ENCODE assay signal across 9 cellular contexts in the genomic region with DNA sequence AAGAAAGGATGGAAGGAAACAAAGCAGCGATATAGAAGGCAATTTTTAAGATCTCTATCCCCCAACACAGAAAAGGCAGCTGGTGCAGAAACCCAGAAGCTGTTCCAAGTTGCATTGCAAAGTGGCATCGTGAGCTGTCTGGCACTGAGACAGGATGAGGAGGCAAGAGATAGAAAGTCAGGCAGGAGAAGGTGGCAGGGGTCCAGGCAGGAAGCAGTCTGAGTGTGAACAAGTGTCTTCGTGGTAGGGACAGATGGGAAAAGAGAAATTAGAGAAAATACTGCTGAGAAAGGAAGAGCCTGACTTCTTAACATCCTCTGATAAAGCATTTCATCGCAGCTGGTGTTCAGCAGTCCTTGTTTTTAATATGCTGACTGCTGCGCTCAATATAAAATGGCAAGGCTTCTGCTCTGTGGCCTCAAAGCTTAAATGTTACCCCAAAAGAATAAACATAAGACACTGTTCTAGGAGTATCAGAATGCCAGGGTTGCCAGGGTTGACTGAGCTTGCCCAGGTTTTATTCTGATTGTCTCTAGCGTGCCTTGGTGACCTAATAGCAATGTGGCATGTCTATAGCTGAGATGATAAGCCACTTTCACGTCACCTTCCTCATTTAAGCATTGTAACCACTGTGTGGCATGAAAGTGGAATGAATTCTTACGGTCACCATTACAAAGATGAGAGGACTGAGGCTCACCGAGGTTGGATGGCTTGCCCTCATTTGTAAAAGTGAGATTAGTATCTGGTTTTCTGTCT.
A peak's percentile ranks its signal among the peaks of the same experiment; 100 is the strongest.
DNase-seq lines count a peak whose midpoint lies in the region; ATAC-seq and TF ChIP-seq lines count a peak whose summit lies in the region.
"Had no signal": no experiment of that assay in that cellular context is flagged by ENCODE, and none has a peak within 500 bp of the region (broad histone marks: within the 10 kb centered on the region; RNA-seq: fewer than 3 reads in every experiment).

No MANE protein-coding gene starts in this region.

- H3K4me3 ChIP-seq in fibroblast of mammary gland (ENCODE audit: control insufficient read depth, low read depth, low read length), result no peak overlapping the region
- no peak overlapping the region for H3K4me3 ChIP-seq in CD8-positive, alpha-beta T cell (ENCODE audit: low read depth, low read length)

- peaks cover 8% of the 10 kb centered on the region for H3K4me1 Mint-ChIP-seq in osteocyte (ENCODE audit: unreplicated experiment)
- no peaks in the 10 kb centered on the region for H3K4me1 Mint-ChIP-seq in CD8-positive, alpha-beta T cell (ENCODE audit: low read depth)

- H3K27ac Mint-ChIP-seq in osteocyte (ENCODE audit: unreplicated experiment), result peak overlapping the region; percentile 52
- H3K27ac Mint-ChIP-seq in CD8-positive, alpha-beta T cell, result no peak overlapping the region
- H3K27ac Mint-ChIP-seq: dendritic cell treated with granulocyte-macrophage colony-stimulating factor and Interleukin-4, amounts not matched to agents 40 ng/mL and 50 ng/mL, for 4 days had no signal

- DNase-seq in C1 segment of cervical spinal cord (lab: John Stamatoyannopoulos, UW), result peak in 12 of 14 donors; percentile 3 to 86 (median 15)
- peak; percentile 93 to 97 for DNase-seq in NCI-H446 (lab: John Stamatoyannopoulos, UW)
- DNase-seq in fibroblast of mammary gland (ENCODE audit: low read depth), result peak; percentile 13
- no peak for DNase-seq in osteocyte (ENCODE audit: extremely low spot score, unreplicated experiment)
- no peak for DNase-seq in central memory CD4-positive, alpha-beta T cell
- DNase-seq in CD8-positive, alpha-beta T cell, result no peak
- no peak for DNase-seq in cortex of kidney (lab: John Stamatoyannopoulos, UW)

- H3K9me3 Mint-ChIP-seq in osteocyte (ENCODE audit: unreplicated experiment), result no peaks in the 10 kb centered on the region
- no peaks in the 10 kb centered on the region for H3K9me3 Mint-ChIP-seq in CD8-positive, alpha-beta T cell
- H3K9me3 Mint-ChIP-seq: dendritic cell treated with granulocyte-macrophage colony-stimulating factor and Interleukin-4, amounts not matched to agents 40 ng/mL and 50 ng/mL, for 4 days had no signal

- H3K36me3 ChIP-seq in CD8-positive, alpha-beta T cell (ENCODE audit: insufficient read depth, low read length), result no peaks in the 10 kb centered on the region

- H3K27me3 ChIP-seq in CD8-positive, alpha-beta T cell (ENCODE audit: insufficient read depth, low read length), result peaks cover 4% of the 10 kb centered on the region

- ATAC-seq in GM19324 (IDR thresholded peaks at IDR 0.05; ENCODE audit: low FRiP score, unreplicated experiment), result no peak
- ATAC-seq in CD8-positive, alpha-beta T cell, result no peak

- H3K9me3 ChIP-seq in CD8-positive, alpha-beta T cell (ENCODE audit: low read length), result no peaks in the 10 kb centered on the region

- H3K4me3 Mint-ChIP-seq in osteocyte (ENCODE audit: unreplicated experiment), result no peak overlapping the region
- no peak overlapping the region for H3K4me3 Mint-ChIP-seq in CD8-positive, alpha-beta T cell
- H3K4me3 Mint-ChIP-seq: dendritic cell treated with granulocyte-macrophage colony-stimulating factor and Interleukin-4, amounts not matched to agents 40 ng/mL and 50 ng/mL, for 4 days had no signal

- no peak for TF ChIP-seq CTCF in fibroblast of mammary gland (conservative IDR thresholded peaks at IDR 0.05; ENCODE audit: control insufficient read depth, insufficient read depth, low read depth, low read length)
- no peak for TF ChIP-seq CTCF in osteocyte (IDR thresholded peaks at IDR 0.05)
- no peak for TF ChIP-seq CTCF in CD8-positive, alpha-beta T cell (IDR thresholded peaks at IDR 0.05)

- intact Hi-C loops in CD8-positive, alpha-beta T cell (cut with DNase I, micrococcal nuclease), result no loop called here

- CTCF ChIA-PET in CD8-positive, alpha-beta T cell (lab: Charles Lee), result no interaction called here

- POLR2A ChIA-PET in CD8-positive, alpha-beta T cell (lab: Charles Lee), result no interaction called here

- H3K4me1 ChIP-seq in CD8-positive, alpha-beta T cell (ENCODE audit: insufficient read depth, low read length), result no peaks in the 10 kb centered on the region

- no peaks in the 10 kb centered on the region for H3K27me3 Mint-ChIP-seq in osteocyte (ENCODE audit: unreplicated experiment)
- peaks cover 3% of the 10 kb centered on the region for H3K27me3 Mint-ChIP-seq in CD8-positive, alpha-beta T cell (ENCODE audit: low read depth)
- H3K27me3 Mint-ChIP-seq: dendritic cell treated with granulocyte-macrophage colony-stimulating factor and Interleukin-4, amounts not matched to agents 40 ng/mL and 50 ng/mL, for 4 days had no signal

- no peaks in the 10 kb centered on the region for H3K36me3 Mint-ChIP-seq in osteocyte (ENCODE audit: unreplicated experiment)
- no peaks in the 10 kb centered on the region for H3K36me3 Mint-ChIP-seq in CD8-positive, alpha-beta T cell

- no peak overlapping the region for H3K27ac ChIP-seq in CD8-positive, alpha-beta T cell (ENCODE audit: low read depth, low read length)

Comparison
In these comparisons a context has a peak if more than half of its experiments do, and no peak if none do; other contexts are left out.
1. DNase-seq: peak in C1 segment of cervical spinal cord (12 of 14), NCI-H446 (2 of 2) and fibroblast of mammary gland (single experiment); none in osteocyte (single experiment), central memory CD4-positive, alpha-beta T cell (single experiment), CD8-positive, alpha-beta T cell (0 of 7) and cortex of kidney (single experiment).